18 cellular contexts compared by ENCODE assay signal in the genomic region with DNA sequence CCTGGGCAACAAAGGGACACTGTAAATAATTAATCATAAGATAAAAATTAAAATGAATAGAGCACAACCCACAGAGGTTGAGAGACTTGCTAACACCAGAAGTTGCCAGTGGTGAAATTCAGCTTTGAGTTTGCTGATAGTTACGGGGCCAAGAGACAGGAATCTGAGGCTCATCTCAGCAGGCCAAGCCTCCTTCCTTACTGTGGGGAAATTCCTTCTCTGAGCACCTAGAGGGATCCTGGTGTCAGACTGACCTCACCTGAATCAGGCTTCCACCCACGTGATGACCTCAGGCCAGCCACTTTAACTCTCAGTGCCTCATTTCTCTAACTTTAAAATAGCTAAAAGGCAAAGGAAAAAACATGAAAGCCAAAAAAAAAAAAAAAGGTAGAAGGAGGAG. TPM values are rescaled to one million over a fixed set of nuclear protein-coding genes. Genes with fewer than 3 reads are reported as not detected.
DNase-seq lines count a peak whose midpoint lies in the region; ATAC-seq, FAIRE-seq and TF ChIP-seq lines count a peak whose summit lies in the region.
"Had no signal": no experiment of that assay in that cellular context is flagged by ENCODE, and none has a peak within 500 bp of the region (broad histone marks: within the 10 kb centered on the region; RNA-seq: fewer than 3 reads in every experiment).

No MANE protein-coding gene starts in this region.

- H3K27ac ChIP-seq in RWPE1 (peak overlapping the region; percentile 53; the same call in 1 of the 2 replicates), esophagus squamous epithelium (peak overlapping the region in 3 of 4 donors; percentile 2 to 64 (median 57)), pancreas (peak overlapping the region in 3 of 4 donors; percentile 22 to 79 (median 72)), aorta (ENCODE audit: low read depth in 1 of 2, low read length in 2 of 2) (no peak overlapping the region), small intestine (ENCODE audit: low read depth in 1 of 2, low read length in 1 of 2) (no peak overlapping the region)

- intact Hi-C loops in Calu3 (cut with micrococcal nuclease; ENCODE audit: unreplicated experiment) = loop anchor here (5.0 kb wide), 1 partner anchor 118 kb away; a partner anchor contains a TSS
- intact Hi-C loops in esophagus squamous epithelium (cut with DNase I) = no loop called here
- intact Hi-C loops in pancreas (cut with DNase I) = no loop called here
- intact Hi-C loops in aorta (cut with DNase I) = loop anchor here in 1 of 2 donors (10.0 kb wide), 1 partner anchor 116 kb away; a partner anchor contains a TSS

- CTCF ChIA-PET in Calu3 (lab: Charles Lee) (interaction anchor here (1.1 kb wide), 1 partner anchor 118 kb away, joined by 3 read pairs; a partner anchor contains a TSS), RWPE1 (lab: Yijun Ruan, JAX) (interaction anchor here (0.6 kb wide), 1 partner anchor 60 kb away, joined by 3 read pairs; no protein-coding TSS in a partner anchor)

- peak overlapping the region; percentile 62 for H3K27ac Mint-ChIP-seq in Calu3 (ENCODE audit: unreplicated experiment)
- H3K27ac Mint-ChIP-seq: H9 had no signal

- H3K9me3 Mint-ChIP-seq in Calu3 (ENCODE audit: low read depth, unreplicated experiment) = peaks cover 3% of the 10 kb centered on the region

- ATAC-seq in pancreas (peak in 2 of 4 donors; percentile 3 to 11), aorta (ENCODE audit: low FRiP score) (no peak)
- ATAC-seq: Panc1 had no signal

- no TSS peak for BruUV-seq in Calu3 (replicated peaks; lab: Mats Ljungman, UMichigan)

- POLR2A ChIA-PET in RWPE1 (lab: Yijun Ruan, JAX; ENCODE audit: low non-redundant PET) = interaction anchor here (0.6 kb wide), 1 partner anchor 190 kb away, joined by 5 read pairs; a partner anchor contains a TSS

- TF ChIP-seq CTCF in Calu3 (IDR thresholded peaks at IDR 0.05; ENCODE audit: unreplicated experiment) (no peak), RWPE1 (conservative IDR thresholded peaks at IDR 0.05; ENCODE audit: low read depth) (no peak), esophagus squamous epithelium (IDR thresholded peaks at IDR 0.05) (no peak), pancreas (IDR thresholded peaks at IDR 0.05) (no peak)

- no peaks in the 10 kb centered on the region for H3K27me3 Mint-ChIP-seq in Calu3 (ENCODE audit: unreplicated experiment)

- peaks cover 12 to 66% (median 18%) of the 10 kb centered on the region in 3 donors for H3K4me1 ChIP-seq in esophagus squamous epithelium
- H3K4me1 ChIP-seq in pancreas = peaks cover 5 to 47% (median 13%) of the 10 kb centered on the region in 3 donors
- H3K4me1 ChIP-seq in aorta (ENCODE audit: control insufficient read depth in 1 of 2, insufficient read depth in 2 of 2, low read length in 2 of 2) = no peaks in the 10 kb centered on the region
- H3K4me1 ChIP-seq in small intestine (ENCODE audit: control insufficient read depth in 2 of 2, insufficient read depth in 1 of 2, low read depth in 1 of 2, low read length in 1 of 2) = peaks cover 3% of the 10 kb centered on the region in 2 donors

- H3K4me3 ChIP-seq in esophagus squamous epithelium (no peak overlapping the region), pancreas (no peak overlapping the region), aorta (ENCODE audit: low read length in 2 of 2) (no peak overlapping the region), small intestine (ENCODE audit: low read depth in 1 of 2, low read length in 2 of 2) (no peak overlapping the region)
- H3K4me3 ChIP-seq: MG63 had no signal

- FAIRE-seq in pancreas (lab: Jason Lieb, UNC) (no peak), small intestine (lab: Jason Lieb, UNC) (no peak)

- H3K4me3 Mint-ChIP-seq in Calu3 (ENCODE audit: low read depth, unreplicated experiment) = peak overlapping the region; percentile 29
- H3K4me3 Mint-ChIP-seq: H9 had no signal

- peaks cover 51% of the 10 kb centered on the region for H3K4me1 Mint-ChIP-seq in Calu3 (ENCODE audit: low read depth, unreplicated experiment)

- H3K9me3 ChIP-seq in esophagus squamous epithelium (no peaks in the 10 kb centered on the region), pancreas (no peaks in the 10 kb centered on the region), aorta (ENCODE audit: control insufficient read depth, low read length) (no peaks in the 10 kb centered on the region), small intestine (ENCODE audit: control insufficient read depth, low read depth) (no peaks in the 10 kb centered on the region)

- WGBS in esophagus squamous epithelium, 2 donors = 58 to 64% methylated on average over 2 of the region's 2 CpGs
- 19 to 25% methylated on average over 2 of the region's 2 CpGs for WGBS in pancreas, 2 donors
- WGBS in aorta, 2 donors = 88 to 93% methylated on average over 2 of the region's 2 CpGs
- WGBS in small intestine, 3 donors = 50 to 80% (median 59%) methylated on average over 2 of the region's 2 CpGs

- H3K36me3 ChIP-seq in esophagus squamous epithelium (no peaks in the 10 kb centered on the region), pancreas (no peaks in the 10 kb centered on the region), aorta (ENCODE audit: control insufficient read depth in 1 of 2, insufficient read depth in 2 of 2, low read length in 1 of 2) (no peaks in the 10 kb centered on the region), small intestine (ENCODE audit: control insufficient read depth in 2 of 2, insufficient read depth in 2 of 2, low read length in 2 of 2) (no peaks in the 10 kb centered on the region)
- H3K36me3 ChIP-seq: MG63 had no signal

- peaks cover 21% of the 10 kb centered on the region for H3K36me3 Mint-ChIP-seq in Calu3 (ENCODE audit: insufficient read depth, unreplicated experiment)

- peak; percentile 38 for DNase-seq in Calu3
- DNase-seq in RWPE1 (ENCODE audit: low spot score) = peak; percentile 51
- DNase-seq in esophagus squamous epithelium (lab: John Stamatoyannopoulos, UW) = no peak
- no peak for DNase-seq in pancreas
- DNase-seq in AG08396 (ENCODE audit: low spot score) = no peak
- no peak for DNase-seq in aorta
- no peak for DNase-seq in small intestine
- no peak for DNase-seq in NCI-H2196 treated with DMSO at 0.1 percent for 48 hours (lab: John Stamatoyannopoulos, UW; ENCODE audit: unreplicated experiment)
- DNase-seq: AML-193, COR-L47, DMS53, H9, MG63, NCI-H1092, NCI-H2081 treated with DMSO at 0.1 percent for 48 hours, NCI-H524, SHP77 had no signal

- no peak for TF ChIP-seq POLR2A in esophagus squamous epithelium (IDR thresholded peaks at IDR 0.05)

- H3K27me3 ChIP-seq in esophagus squamous epithelium = no peaks in the 10 kb centered on the region
- no peaks in the 10 kb centered on the region for H3K27me3 ChIP-seq in pancreas
- no peaks in the 10 kb centered on the region for H3K27me3 ChIP-seq in aorta (ENCODE audit: control insufficient read depth in 1 of 2, insufficient read depth in 2 of 2, low read length in 1 of 2)
- H3K27me3 ChIP-seq in small intestine (ENCODE audit: control insufficient read depth in 2 of 2, insufficient read depth in 2 of 2, low read length in 2 of 2) = no peaks in the 10 kb centered on the region

RNA-seq across cellular contexts. Expression of a gene that starts 4.7 kb away (rescaled TPM):
- total RNA-seq in Calu3 (2022) (12.6 and 14.2 TPM in 2 replicates), esophagus squamous epithelium (10 to 100 TPM in 2 of 4 donors, 1 to 10 TPM in 2; 2.9 to 14.5 (median 9.1) TPM), pancreas (10 to 100 TPM; 21.5 to 50.2 (median 29.1) TPM), aorta (10 to 100 TPM; 10.3 to 11.5 TPM)
- polyA plus RNA-seq in pancreas (10 to 100 TPM; 26.0 to 30.4 TPM), aorta (1 to 10 TPM; 6.6 to 8.9 TPM), small intestine (10 to 100 TPM; 13.4 to 41.6 (median 28.9) TPM)

RNA-seq across cellular contexts. Expression of a gene that starts 57.7 kb away (rescaled TPM):
- total RNA-seq in Calu3 (2022) (71.1 and 71.7 TPM in 2 replicates), esophagus squamous epithelium (10 to 100 TPM in 3 of 4 donors, 1 to 10 TPM in 1; 4.9 to 28.4 (median 13.0) TPM), pancreas (10 to 100 TPM in 5 of 6 donors, 1 to 10 TPM in 1; 9.7 to 19.3 (median 14.3) TPM), aorta (10 to 100 TPM; 39.6 to 42.8 TPM)
- polyA plus RNA-seq in pancreas (10 to 100 TPM; 28.6 to 38.9 TPM), aorta (10 to 100 TPM; 41.7 to 49.7 TPM), small intestine (10 to 100 TPM; 14.1 to 23.3 (median 14.5) TPM)

Comparison
In these comparisons a context has a peak if more than half of its experiments do, and no peak if none do; other contexts are left out.
1. DNase-seq: peak in Calu3 (single experiment) and RWPE1 (single experiment); none in esophagus squamous epithelium (single experiment), pancreas (0 of 6), AG08396 (single experiment), aorta (0 of 2), small intestine (single experiment) and NCI-H2196 treated with DMSO at 0.1 percent for 48 hours (single experiment).
2. H3K27ac ChIP-seq: peak in RWPE1 (single experiment), esophagus squamous epithelium (3 of 4) and pancreas (3 of 4); none in aorta (0 of 2) and small intestine (0 of 2).